Comparison of ENCODE assay signal across 24 cellular contexts in genomic region chr3:82707035-82707434, GRCh38.
DNase-seq lines count a peak whose midpoint lies in the region; ATAC-seq, FAIRE-seq and TF ChIP-seq lines count a peak whose summit lies in the region.
"Had no signal": no experiment of that assay in that cellular context is flagged by ENCODE, and none has a peak within 500 bp of the region (broad histone marks: within the 10 kb centered on the region; RNA-seq: fewer than 3 reads in every experiment).

No MANE protein-coding gene starts in this region.

- H3K9me3 Mint-ChIP-seq in H9 (peaks cover 0 to 7% of the 10 kb centered on the region in 2 experiments; a peak in 4 of 5 replicates), natural killer cell (peaks cover 30 to 44% of the 10 kb centered on the region in 2 donors)

- no peak overlapping the region for H3K27ac ChIP-seq in 22Rv1
- no peak overlapping the region for H3K27ac ChIP-seq in H9 (ENCODE audit: insufficient read length, low read depth, low read length)
- H3K27ac ChIP-seq in WERI-Rb-1, result no peak overlapping the region
- H3K27ac ChIP-seq in keratinocyte (ENCODE audit: control insufficient read depth, insufficient read depth, low read length), result no peak overlapping the region
- H3K27ac ChIP-seq: epithelial cell of prostate, foreskin keratinocyte, left lung, right lobe of liver, RWPE1 had no signal

- H3K9me3 ChIP-seq in H9 (ENCODE audit: control insufficient read depth, low read depth, low read length), result no peaks in the 10 kb centered on the region
- no peaks in the 10 kb centered on the region for H3K9me3 ChIP-seq in WERI-Rb-1 (ENCODE audit: severe bottlenecking)
- no peaks in the 10 kb centered on the region for H3K9me3 ChIP-seq in keratinocyte (ENCODE audit: control insufficient read depth, low read depth, low read length)
- H3K9me3 ChIP-seq: right lobe of liver had no signal

- 0 out of 2 replicates have a peak, but pooled peaks have one; percentile 10 for TF ChIP-seq CTCF in 22Rv1 (IDR thresholded peaks at IDR 0.05)
- TF ChIP-seq CTCF in H9 (conservative IDR thresholded peaks at IDR 0.05), result peak; percentile 46; the same call in 2 of the 3 replicates
- TF ChIP-seq CTCF in WERI-Rb-1 (IDR thresholded peaks at IDR 0.05; ENCODE audit: low read depth, low read length), result 0 out of 2 replicates have a peak, but pooled peaks have one; percentile 10
- TF ChIP-seq CTCF in keratinocyte (optimal IDR thresholded peaks at IDR 0.05 in 1 of 3, IDR thresholded peaks at IDR 0.05 in 1 of 3, conservative IDR thresholded peaks at IDR 0.05 in 1 of 3; ENCODE audit: extremely low read depth in 1 of 3, insufficient read depth in 2 of 3, low read length in 3 of 3), result peak in 2 of 3 experiments; percentile 15 to 28
- TF ChIP-seq CTCF in natural killer cell (IDR thresholded peaks at IDR 0.05), result no peak

- H3K27ac Mint-ChIP-seq in H9, result no peak overlapping the region
- H3K27ac Mint-ChIP-seq in natural killer cell, result no peak overlapping the region
- H3K27ac Mint-ChIP-seq: activated CD8-positive, alpha-beta T cell treated with anti-CD3 and anti-CD28 coated beads, Interleukin-2, amount 10 ng/mL, durations not matched to agents 7 days and 5 days; activated naive CD8-positive, alpha-beta T cell; CD4-positive, alpha-beta T cell; stimulated activated naive CD8-positive, alpha-beta T cell treated with anti-CD3 and anti-CD28 coated beads, Interleukin-15, amount 100 ng/mL, for 72 hours had no signal

- H2BK12ac ChIP-seq in H9 (ENCODE audit: insufficient read length, low read depth, low read length), result no peak overlapping the region

- H3K23me2 ChIP-seq in H9 (ENCODE audit: insufficient read length, low read depth, low read length, poor library complexity, severe bottlenecking), result no peaks in the 10 kb centered on the region

- no peaks in the 10 kb centered on the region for H3K36me3 ChIP-seq in WERI-Rb-1
- no peaks in the 10 kb centered on the region for H3K36me3 ChIP-seq in keratinocyte (ENCODE audit: control insufficient read depth in 2 of 2, extremely low read depth in 1 of 2, insufficient read depth in 2 of 2, low read length in 2 of 2)
- H3K36me3 ChIP-seq: left lung, right lobe of liver had no signal

- no peak overlapping the region for H2BK120ac ChIP-seq in H9 (ENCODE audit: low read depth, low read length, poor library complexity, severe bottlenecking)

- no peak for FAIRE-seq in keratinocyte (lab: Jason Lieb, UNC)
- FAIRE-seq: GM18507 had no signal

- no peaks in the 10 kb centered on the region for H4K20me1 ChIP-seq in H9 (ENCODE audit: control insufficient read depth, insufficient read depth, insufficient read length)
- H4K20me1 ChIP-seq in keratinocyte (ENCODE audit: control insufficient read depth, extremely low read depth, insufficient read depth, low read length), result no peaks in the 10 kb centered on the region

- H3K9ac ChIP-seq in H9 (ENCODE audit: extremely low read depth, insufficient read length, low read length), result no peak overlapping the region
- H3K9ac ChIP-seq in keratinocyte (ENCODE audit: control insufficient read depth, extremely low read depth, insufficient read depth, low read length), result no peak overlapping the region

- H3K27me3 Mint-ChIP-seq in H9 (ENCODE audit: low read depth) (no peaks in the 10 kb centered on the region), natural killer cell (ENCODE audit: low read depth in 2 of 2) (no peaks in the 10 kb centered on the region)
- H3K27me3 Mint-ChIP-seq: activated naive CD8-positive, alpha-beta T cell; CD4-positive, alpha-beta T cell; stimulated activated naive CD8-positive, alpha-beta T cell treated with anti-CD3 and anti-CD28 coated beads, Interleukin-15, amount 100 ng/mL, for 72 hours had no signal

- no peaks in the 10 kb centered on the region for H3K79me1 ChIP-seq in H9 (ENCODE audit: insufficient read depth, low read depth, low read length, poor library complexity, severe bottlenecking)

- no peak overlapping the region for H2BK20ac ChIP-seq in H9 (ENCODE audit: low read depth, low read length, poor library complexity, severe bottlenecking)

- no CpG with 5 or more reads among the region's 4 CpGs for WGBS in H9 (ENCODE audit: extremely low coverage, insufficient read length, low lambda C conversion rate)

- dilution Hi-C loops in keratinocyte (cut with MboI; ENCODE audit: extremely low pct_ligation_motif_present, low sequenced_read_pairs), result no loop called here

- no peak overlapping the region for H3K14ac ChIP-seq in H9 (ENCODE audit: insufficient read depth, low read length)

- H3K4me3 Mint-ChIP-seq in H9 (no peak overlapping the region), natural killer cell (no peak overlapping the region)
- H3K4me3 Mint-ChIP-seq: activated CD8-positive, alpha-beta T cell treated with anti-CD3 and anti-CD28 coated beads, Interleukin-2, amount 10 ng/mL, durations not matched to agents 7 days and 5 days; activated naive CD8-positive, alpha-beta T cell; CD4-positive, alpha-beta T cell; stimulated activated naive CD8-positive, alpha-beta T cell treated with anti-CD3 and anti-CD28 coated beads, Interleukin-15, amount 100 ng/mL, for 72 hours had no signal

- no peaks in the 10 kb centered on the region for H3K9me1 ChIP-seq in keratinocyte (ENCODE audit: control insufficient read depth, extremely low read depth, insufficient read depth, low read length)

- no peaks in the 10 kb centered on the region for H3K27me3 ChIP-seq in H9 (ENCODE audit: insufficient read depth, low read length)
- no peaks in the 10 kb centered on the region for H3K27me3 ChIP-seq in WERI-Rb-1 (ENCODE audit: insufficient read depth, low read depth, severe bottlenecking)
- no peaks in the 10 kb centered on the region for H3K27me3 ChIP-seq in keratinocyte (ENCODE audit: control insufficient read depth, extremely low read depth, insufficient read depth, low read length)
- H3K27me3 ChIP-seq: foreskin keratinocyte, left lung, right lobe of liver had no signal

- H2AFZ ChIP-seq in H9 (ENCODE audit: low read length), result no peak overlapping the region
- no peak overlapping the region for H2AFZ ChIP-seq in keratinocyte (ENCODE audit: control insufficient read depth, low read length)

- H3T11ph ChIP-seq in H9 (ENCODE audit: low read length), result no peak overlapping the region

- H3K79me2 ChIP-seq in H9 (ENCODE audit: insufficient read depth, low read length), result no peaks in the 10 kb centered on the region
- H3K79me2 ChIP-seq in keratinocyte (ENCODE audit: control insufficient read depth, insufficient read depth, low read length), result no peaks in the 10 kb centered on the region

- no peak overlapping the region for H3K18ac ChIP-seq in H9 (ENCODE audit: insufficient read length, low read depth, low read length)

- H4K5ac ChIP-seq in H9 (ENCODE audit: insufficient read length, low read depth, low read length), result no peak overlapping the region

- peak; percentile 53 for DNase-seq in H9
- DNase-seq in WERI-Rb-1, result no peak
- DNase-seq in keratinocyte (ENCODE audit: low read depth, low spot score), result no peak
- no peak for DNase-seq in natural killer cell
- DNase-seq in kidney tubule cell (ENCODE audit: low spot score), result no peak
- no peak for DNase-seq in 8988T
- DNase-seq: activated CD8-positive, alpha-beta T cell treated with anti-CD3 and anti-CD28 coated beads, Interleukin-2, amount 10 ng/mL, durations not matched to agents 7 days and 5 days; CD4-positive, alpha-beta T cell; DMS79; foreskin keratinocyte; H7; NCI-H1092; nucleus accumbens; right lobe of liver; stimulated activated CD4-positive, alpha-beta T cell treated with anti-CD3 and anti-CD28 coated beads, Interleukin-1b, Interleukin-23, amount 100 ng/mL, for 48 hours; stimulated activated naive CD8-positive, alpha-beta T cell treated with anti-CD3 and anti-CD28 coated beads, Interleukin-15, amount 100 ng/mL, for 72 hours; T-helper 1 cell had no signal

- ATAC-seq in natural killer cell (no peak), HG03280 (IDR thresholded peaks at IDR 0.05; ENCODE audit: unreplicated experiment) (no peak)
- ATAC-seq: activated CD8-positive, alpha-beta T cell treated with anti-CD3 and anti-CD28 coated beads, Interleukin-2, amount 10 ng/mL, durations not matched to agents 7 days and 5 days; foreskin keratinocyte; left lung; stimulated activated naive CD8-positive, alpha-beta T cell treated with anti-CD3 and anti-CD28 coated beads, Interleukin-15, amount 100 ng/mL, for 72 hours had no signal

- H2BK5ac ChIP-seq in H9 (ENCODE audit: insufficient read length, low read length), result no peak overlapping the region

- H3K4me3 ChIP-seq in WERI-Rb-1 (ENCODE audit: low read depth, low read length) (no peak overlapping the region), keratinocyte (ENCODE audit: control insufficient read depth in 2 of 3, extremely low read depth in 1 of 3, insufficient read depth in 2 of 3, low read depth in 1 of 3, low read length in 3 of 3) (no peak overlapping the region)
- H3K4me3 ChIP-seq: left lung, right lobe of liver had no signal

- no peak overlapping the region for H4K91ac ChIP-seq in H9 (ENCODE audit: insufficient read length, low read depth, low read length)

- no peaks in the 10 kb centered on the region for H3K4me1 Mint-ChIP-seq in H9
- no peaks in the 10 kb centered on the region for H3K4me1 Mint-ChIP-seq in natural killer cell
- H3K4me1 Mint-ChIP-seq: stimulated activated naive CD8-positive, alpha-beta T cell treated with anti-CD3 and anti-CD28 coated beads, Interleukin-15, amount 100 ng/mL, for 72 hours had no signal

- H3K4me1 ChIP-seq in H9 (ENCODE audit: insufficient read depth, low read length) (no peaks in the 10 kb centered on the region), keratinocyte (ENCODE audit: control insufficient read depth, extremely low read depth, insufficient read depth, low read length) (no peaks in the 10 kb centered on the region)
- H3K4me1 ChIP-seq: foreskin keratinocyte, left lung, right lobe of liver had no signal

- H3K23ac ChIP-seq in H9 (ENCODE audit: insufficient read length, low read depth, low read length), result no peak overlapping the region

- H3K4ac ChIP-seq in H9 (ENCODE audit: low read depth, low read length), result no peak overlapping the region

- no peak overlapping the region for H3K4me2 ChIP-seq in H9 (ENCODE audit: insufficient read depth, insufficient read length, low read length)
- H3K4me2 ChIP-seq in keratinocyte (ENCODE audit: control insufficient read depth, extremely low read depth, insufficient read depth, low read depth, low read length), result no peak overlapping the region

- peaks cover 0 to 6% (median 3%) of the 10 kb centered on the region in 3 experiments; a peak in 5 of 7 replicates for H3K36me3 Mint-ChIP-seq in H9 (ENCODE audit: insufficient read depth in 1 of 3, low read depth in 3 of 3)
- H3K36me3 Mint-ChIP-seq in natural killer cell, result peaks cover 17% of the 10 kb centered on the region
- H3K36me3 Mint-ChIP-seq: activated naive CD8-positive, alpha-beta T cell had no signal

- intact Hi-C loops in natural killer cell (cut with micrococcal nuclease), result no loop called here

- H3K56ac ChIP-seq in H9 (ENCODE audit: insufficient read length, low read depth, low read length), result no peak overlapping the region

- no peak overlapping the region for H2AK5ac ChIP-seq in H9 (ENCODE audit: insufficient read length, low read length)

- no peak overlapping the region for H4K8ac ChIP-seq in H9 (replicated peaks; ENCODE audit: insufficient read length, low read depth, low read length)

- no peak overlapping the region for H2BK15ac ChIP-seq in H9 (ENCODE audit: low read depth, low read length)
